8 cellular contexts compared by ENCODE assay signal in the genomic region with DNA sequence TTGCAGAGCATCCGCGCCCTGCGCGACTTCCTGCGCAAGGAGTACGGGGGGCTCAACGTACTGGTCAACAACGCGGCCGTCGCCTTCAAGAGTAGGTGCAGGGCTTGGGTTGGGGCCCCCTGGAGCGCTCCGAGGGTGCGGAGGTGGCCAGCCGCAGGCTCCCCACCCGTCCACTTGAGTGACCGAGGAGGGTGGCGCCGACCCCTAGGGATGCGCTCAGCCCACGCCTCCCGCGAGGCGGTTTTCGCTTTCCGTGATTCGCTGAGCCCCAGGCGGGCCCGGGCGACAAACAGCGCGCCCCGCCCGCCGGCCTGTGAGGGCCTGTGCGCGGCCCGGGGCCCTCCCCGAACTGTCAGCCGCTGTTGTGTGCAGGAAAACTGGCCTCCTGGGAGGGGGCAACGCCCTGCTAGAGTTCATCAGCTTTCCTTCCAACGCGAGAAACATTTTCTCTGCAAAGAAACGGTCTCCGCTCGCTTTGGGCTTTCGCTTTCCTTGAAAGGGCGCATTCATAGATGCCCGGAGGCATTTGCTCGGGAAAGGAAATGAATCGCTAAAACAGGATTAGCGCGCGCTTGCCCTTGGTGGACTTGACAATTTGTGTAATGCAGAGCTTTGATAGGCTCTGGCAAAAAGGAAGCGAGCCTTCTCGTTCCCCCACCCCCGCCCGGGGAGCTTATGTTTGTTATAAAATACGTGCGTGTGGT. TPM values are rescaled to one million over a fixed set of nuclear protein-coding genes. Genes with fewer than 3 reads are reported as not detected.
DNase-seq lines count a peak whose midpoint lies in the region; ATAC-seq and TF ChIP-seq lines count a peak whose summit lies in the region.

No MANE protein-coding gene starts in this region.

- POLR2A ChIA-PET in SK-N-SH (lab: Yijun Ruan, JAX) = interaction anchor here (0.6 kb wide), 1 partner anchor 251 kb away, joined by 3 read pairs; no protein-coding TSS in a partner anchor

- no peaks in the 10 kb centered on the region for H3K27me3 Mint-ChIP-seq in activated naive CD8-positive, alpha-beta T cell treated with anti-CD3 and anti-CD28 coated beads, Interleukin-2, amount 50 U/mL, for 24 hours

- TF ChIP-seq CTCF in SK-N-SH (IDR thresholded peaks at IDR 0.05) = no peak

- no peaks in the 10 kb centered on the region for H4K20me1 ChIP-seq in SK-N-SH (ENCODE audit: insufficient read depth)

- DNase-seq in EH (ENCODE audit: low read depth) (peak; percentile 92), SK-N-SH (peak; percentile 81), head of caudate nucleus (peak; percentile 45 to 89 (median 78)), nucleus accumbens (lab: John Stamatoyannopoulos, UW) (peak in 54 of 56 donors; percentile 26 to 83 (median 62))
- DNase-seq in activated naive CD8-positive, alpha-beta T cell treated with anti-CD3 and anti-CD28 coated beads, Interleukin-2, amount 50 U/mL, for 24 hours = peak; percentile 65

- H3K4me2 ChIP-seq in SK-N-SH = peak overlapping the region; percentile 85

- H3K4me3 ChIP-seq in SK-N-SH (ENCODE audit: low read depth in 2 of 2, low read length in 1 of 2) (peak overlapping the region; percentile 59 to 65), urinary bladder (ENCODE audit: low read depth, low read length) (peak overlapping the region; percentile 53)

- H3K27ac Mint-ChIP-seq in activated naive CD8-positive, alpha-beta T cell treated with anti-CD3 and anti-CD28 coated beads, Interleukin-2, amount 50 U/mL, for 24 hours = peak overlapping the region; percentile 49

- intact Hi-C loops in head of caudate nucleus (cut with DNase I) = no loop called here

- no peak for TF ChIP-seq EP300 in SK-N-SH (IDR thresholded peaks at IDR 0.05; ENCODE audit: borderline replicate concordance in 1 of 2, low read depth in 1 of 2, low read length in 1 of 2)

- no peaks in the 10 kb centered on the region for H3K9me3 Mint-ChIP-seq in activated naive CD8-positive, alpha-beta T cell treated with anti-CD3 and anti-CD28 coated beads, Interleukin-2, amount 50 U/mL, for 24 hours

- H3K36me3 Mint-ChIP-seq in activated naive CD8-positive, alpha-beta T cell treated with anti-CD3 and anti-CD28 coated beads, Interleukin-2, amount 50 U/mL, for 24 hours (ENCODE audit: low read depth) = no peaks in the 10 kb centered on the region

- CTCF ChIA-PET in SK-N-SH (lab: Yijun Ruan, JAX) = interaction anchor here (1.5 to 6.5 kb wide), 3 partner anchors 10 to 198 kb away, joined by 3 to 38 read pairs (median 3); no protein-coding TSS in a partner anchor

- no peak for TF ChIP-seq RAD21 in SK-N-SH (IDR thresholded peaks at IDR 0.05; ENCODE audit: low read length)

- no peaks in the 10 kb centered on the region for H3K9me3 ChIP-seq in KOPT-K1 (ENCODE audit: insufficient read depth, low read length, poor library complexity, severe bottlenecking)
- H3K9me3 ChIP-seq in SK-N-SH = no peaks in the 10 kb centered on the region

- no peaks in the 10 kb centered on the region for H3K27me3 ChIP-seq in SK-N-SH (ENCODE audit: insufficient read depth)

- H3K4me1 ChIP-seq in SK-N-SH (ENCODE audit: control insufficient read depth in 1 of 2, insufficient read depth in 2 of 2, low read depth in 1 of 2, low read length in 1 of 2) (peaks cover 0 to 7% of the 10 kb centered on the region in 2 experiments; a peak in 1 of 4 replicates), urinary bladder (ENCODE audit: insufficient read depth) (no peaks in the 10 kb centered on the region)

- no peaks in the 10 kb centered on the region for H3K36me3 ChIP-seq in KOPT-K1 (ENCODE audit: insufficient read depth, low read length)
- no peaks in the 10 kb centered on the region for H3K36me3 ChIP-seq in SK-N-SH (replicated peaks in 1 of 2; ENCODE audit: control insufficient read depth in 1 of 2, insufficient read depth in 2 of 2, low read length in 1 of 2)
- H3K36me3 ChIP-seq in urinary bladder (ENCODE audit: insufficient read depth) = no peaks in the 10 kb centered on the region

- H3K4me1 Mint-ChIP-seq in activated naive CD8-positive, alpha-beta T cell treated with anti-CD3 and anti-CD28 coated beads, Interleukin-2, amount 50 U/mL, for 24 hours = peaks cover 26% of the 10 kb centered on the region

- 7% methylated on average over 17 of the region's 60 CpGs for WGBS in SK-N-SH (ENCODE audit: low lambda C conversion rate)
- WGBS in urinary bladder = under 1% methylated on average over 60 of the region's 60 CpGs

- ATAC-seq in activated naive CD8-positive, alpha-beta T cell treated with anti-CD3 and anti-CD28 coated beads, Interleukin-2, amount 50 U/mL, for 24 hours = peak; percentile 81
- no peak for ATAC-seq in HG03520 (IDR thresholded peaks at IDR 0.05; ENCODE audit: unreplicated experiment)

- H3K27ac ChIP-seq in KOPT-K1 (ENCODE audit: low read depth, low read length, poor library complexity, severe bottlenecking) (peak overlapping the region; percentile 30), SK-N-SH (ENCODE audit: low read depth in 2 of 2, low read length in 1 of 2) (peak overlapping the region in 1 of 2 experiments; percentile 57; a peak in 2 of 4 replicates), urinary bladder (ENCODE audit: low read depth) (peak overlapping the region; percentile 65)

- H3K9ac ChIP-seq in SK-N-SH = peak overlapping the region; percentile 63

- H3K9me2 ChIP-seq in SK-N-SH = no peaks in the 10 kb centered on the region

- peaks cover 12% of the 10 kb centered on the region for H3F3A ChIP-seq in SK-N-SH (replicated peaks; ENCODE audit: insufficient read depth)

- peaks cover 16% of the 10 kb centered on the region; the same call in 1 of the 2 replicates for H3K79me2 ChIP-seq in SK-N-SH (ENCODE audit: insufficient read depth)

- peak overlapping the region; percentile 84 for H3K4me3 Mint-ChIP-seq in activated naive CD8-positive, alpha-beta T cell treated with anti-CD3 and anti-CD28 coated beads, Interleukin-2, amount 50 U/mL, for 24 hours

- H2AFZ ChIP-seq in SK-N-SH (ENCODE audit: low read depth) = peak overlapping the region; percentile 79

TF ChIP-seq in SK-N-SH, 30 proteins besides CTCF, POLR2A, EP300 and RAD21 (continues in another document):
- no peak for TF ChIP-seq JUND (IDR thresholded peaks at IDR 0.05)
- 0 out of 2 replicates have a peak, but pooled peaks have one; percentile 12 for TF ChIP-seq POLR2AphosphoS5 (IDR thresholded peaks at IDR 0.05; ENCODE audit: low read depth, low read length)
- no peak for TF ChIP-seq MXI1 (IDR thresholded peaks at IDR 0.05; ENCODE audit: low read depth, low read length)
- TF ChIP-seq RXRA (IDR thresholded peaks at IDR 0.05; ENCODE audit: borderline replicate concordance, low read depth) = no peak
- TF ChIP-seq FOSL2 (IDR thresholded peaks at IDR 0.05; ENCODE audit: borderline replicate concordance, low read depth) = no peak
- TF ChIP-seq, protein P1, sequence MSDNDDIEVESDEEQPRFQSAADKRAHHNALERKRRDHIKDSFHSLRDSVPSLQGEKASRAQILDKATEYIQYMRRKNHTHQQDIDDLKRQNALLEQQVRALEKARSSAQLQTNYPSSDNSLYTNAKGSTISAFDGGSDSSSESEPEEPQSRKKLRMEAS (IDR thresholded peaks at IDR 0.05; ENCODE audit: low read depth) = peak; percentile 17; the same call in 1 of the 2 replicates
- TF ChIP-seq GABPA (IDR thresholded peaks at IDR 0.05; ENCODE audit: low read depth) = 0 out of 2 replicates have a peak, but pooled peaks have one; percentile 34
- no peak for TF ChIP-seq TEAD4 (IDR thresholded peaks at IDR 0.05; ENCODE audit: borderline replicate concordance, insufficient read depth)
- TF ChIP-seq, protein P2, sequence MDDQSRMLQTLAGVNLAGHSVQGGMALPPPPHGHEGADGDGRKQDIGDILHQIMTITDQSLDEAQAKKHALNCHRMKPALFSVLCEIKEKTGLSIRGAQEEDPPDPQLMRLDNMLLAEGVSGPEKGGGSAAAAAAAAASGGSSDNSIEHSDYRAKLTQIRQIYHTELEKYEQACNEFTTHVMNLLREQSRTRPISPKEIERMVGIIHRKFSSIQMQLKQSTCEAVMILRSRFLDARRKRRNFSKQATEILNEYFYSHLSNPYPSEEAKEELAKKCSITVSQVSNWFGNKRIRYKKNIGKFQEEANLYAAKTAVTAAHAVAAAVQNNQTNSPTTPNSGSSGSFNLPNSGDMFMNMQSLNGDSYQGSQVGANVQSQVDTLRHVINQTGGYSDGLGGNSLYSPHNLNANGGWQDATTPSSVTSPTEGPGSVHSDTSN (IDR thresholded peaks at IDR 0.05) = 0 out of 2 replicates have a peak, but pooled peaks have one; percentile 10
- TF ChIP-seq, protein P3, sequence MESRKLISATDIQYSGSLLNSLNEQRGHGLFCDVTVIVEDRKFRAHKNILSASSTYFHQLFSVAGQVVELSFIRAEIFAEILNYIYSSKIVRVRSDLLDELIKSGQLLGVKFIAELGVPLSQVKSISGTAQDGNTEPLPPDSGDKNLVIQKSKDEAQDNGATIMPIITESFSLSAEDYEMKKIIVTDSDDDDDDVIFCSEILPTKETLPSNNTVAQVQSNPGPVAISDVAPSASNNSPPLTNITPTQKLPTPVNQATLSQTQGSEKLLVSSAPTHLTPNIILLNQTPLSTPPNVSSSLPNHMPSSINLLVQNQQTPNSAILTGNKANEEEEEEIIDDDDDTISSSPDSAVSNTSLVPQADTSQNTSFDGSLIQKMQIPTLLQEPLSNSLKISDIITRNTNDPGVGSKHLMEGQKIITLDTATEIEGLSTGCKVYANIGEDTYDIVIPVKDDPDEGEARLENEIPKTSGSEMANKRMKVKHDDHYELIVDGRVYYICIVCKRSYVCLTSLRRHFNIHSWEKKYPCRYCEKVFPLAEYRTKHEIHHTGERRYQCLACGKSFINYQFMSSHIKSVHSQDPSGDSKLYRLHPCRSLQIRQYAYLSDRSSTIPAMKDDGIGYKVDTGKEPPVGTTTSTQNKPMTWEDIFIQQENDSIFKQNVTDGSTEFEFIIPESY (IDR thresholded peaks at IDR 0.05; ENCODE audit: borderline replicate concordance, low read depth) = no peak
- TF ChIP-seq MEF2A (IDR thresholded peaks at IDR 0.05; ENCODE audit: borderline replicate concordance, low read depth) = no peak
- TF ChIP-seq RCOR1 (IDR thresholded peaks at IDR 0.05; ENCODE audit: low read length) = no peak
- no peak for TF ChIP-seq YY1 (IDR thresholded peaks at IDR 0.05; ENCODE audit: low read depth)
- TF ChIP-seq CHD2 (IDR thresholded peaks at IDR 0.05; ENCODE audit: low read length, partially characterized antibody) = no peak

RNA-seq across cellular contexts. Expression of a gene that starts 0.7 kb away (rescaled TPM):
- polyA plus RNA-seq in SK-N-SH (2012; rRNA removed) (5.7 and 6.7 TPM in 2 replicates), urinary bladder (22.7 TPM)
- 7.7 and 8.4 TPM in 2 replicates for polyA plus RNA-seq in SK-N-SH (2012; cell fraction: cytosol; rRNA removed)
- 3.3 and 4.7 TPM in 2 replicates for polyA plus RNA-seq in SK-N-SH (2012; cell fraction: nucleus; rRNA removed)
- total RNA-seq in urinary bladder = 6.8 TPM

RNA-seq across cellular contexts. Expression of a gene that starts 21.1 kb away (rescaled TPM):
- polyA plus RNA-seq in SK-N-SH (2012; rRNA removed) = 4.3 and 4.9 TPM in 2 replicates
- polyA plus RNA-seq in SK-N-SH (2012; cell fraction: cytosol; rRNA removed) = 3.7 and 4.8 TPM in 2 replicates
- polyA plus RNA-seq in SK-N-SH (2012; cell fraction: nucleus; rRNA removed) = 7.5 and 8.2 TPM in 2 replicates
- total RNA-seq in urinary bladder = 8.8 TPM
- 5.4 TPM for polyA plus RNA-seq in urinary bladder
